22 cellular contexts compared by ENCODE assay signal in genomic region chr11:97622795-97623194, GRCh38.
DNase-seq lines count a peak whose midpoint lies in the region; ATAC-seq, FAIRE-seq and TF ChIP-seq lines count a peak whose summit lies in the region.
"Had no signal": no experiment of that assay in that cellular context is flagged by ENCODE, and none has a peak within 500 bp of the region (broad histone marks: within the 10 kb centered on the region; RNA-seq: fewer than 3 reads in every experiment).

No MANE protein-coding gene starts in this region.

- H3K9me3 ChIP-seq in astrocyte (ENCODE audit: insufficient read depth, low read depth, low read length) (no peaks in the 10 kb centered on the region), heart right ventricle (peaks cover 0 to 4% (median 0%) of the 10 kb centered on the region in 11 donors), BE2C (no peaks in the 10 kb centered on the region; the same call in 1 of the 2 replicates)
- H3K9me3 ChIP-seq: SJSA1 had no signal

- H3K36me3 Mint-ChIP-seq in HFFc6 (ENCODE audit: low read depth) (no peaks in the 10 kb centered on the region), astrocyte (ENCODE audit: low read depth, unreplicated experiment) (no peaks in the 10 kb centered on the region)
- H3K36me3 Mint-ChIP-seq: CD4-positive, CD25-positive, alpha-beta regulatory T cell had no signal

- H2AFZ ChIP-seq in astrocyte (ENCODE audit: low read depth, low read length), result no peak overlapping the region

- H3K27ac ChIP-seq in astrocyte (ENCODE audit: low read depth, low read length), result no peak overlapping the region
- no peak overlapping the region for H3K27ac ChIP-seq in heart right ventricle
- H3K27ac ChIP-seq: KMS-11, SJSA1 had no signal

- no peak for DNase-seq in HFFc6
- DNase-seq in NCI-H226, result peak; percentile 9
- DNase-seq in astrocyte (ENCODE audit: low read depth), result peak; percentile 2
- peak; percentile 7 for DNase-seq in epithelial cell of esophagus (ENCODE audit: low read depth)
- DNase-seq in heart right ventricle, result no peak
- no peak for DNase-seq in hypothalamus (lab: John Stamatoyannopoulos, UW)
- no peak for DNase-seq in BE2C
- no peak for DNase-seq in NCI-H2029 treated with DMSO at 0.1 percent for 48 hours (lab: John Stamatoyannopoulos, UW)
- DNase-seq: CD4-positive, CD25-positive, alpha-beta regulatory T cell; EL; H9; IMR-90; NCI-H1048; NCI-H1417 treated with DMSO at 0.1 percent for 48 hours; NCI-H187; NCI-H2107; NK-92 treated with Interleukin-12 subunit alpha and Interleukin-12 subunit beta, amount 100 ng/mL, for 24 hours had no signal

- no peak for ATAC-seq in heart right ventricle

- H3K27me3 ChIP-seq in astrocyte (ENCODE audit: insufficient read depth, low read length), result no peaks in the 10 kb centered on the region
- H3K27me3 ChIP-seq in heart right ventricle, result no peaks in the 10 kb centered on the region
- H3K27me3 ChIP-seq in BE2C, result no peaks in the 10 kb centered on the region
- H3K27me3 ChIP-seq: SJSA1 had no signal

- peaks cover 40% of the 10 kb centered on the region; the same call in 1 of the 2 replicates for H3K4me1 Mint-ChIP-seq in HFFc6 (ENCODE audit: low read depth)
- H3K4me1 Mint-ChIP-seq in astrocyte (ENCODE audit: low read depth, unreplicated experiment), result peaks cover 25% of the 10 kb centered on the region
- H3K4me1 Mint-ChIP-seq: B cell; CD4-positive, CD25-positive, alpha-beta regulatory T cell; H9 had no signal

- H3K9me3 Mint-ChIP-seq in HFFc6, result no peaks in the 10 kb centered on the region; the same call in 1 of the 2 replicates
- H3K9me3 Mint-ChIP-seq in astrocyte (ENCODE audit: unreplicated experiment), result no peaks in the 10 kb centered on the region
- H3K9me3 Mint-ChIP-seq: H9 had no signal

- 75 to 85% methylated on average over 2 of the region's 2 CpGs for WGBS in heart right ventricle, 2 donors

- H3K27me3 Mint-ChIP-seq in HFFc6 (ENCODE audit: insufficient read depth) (no peaks in the 10 kb centered on the region), astrocyte (ENCODE audit: low read depth, unreplicated experiment) (no peaks in the 10 kb centered on the region)
- H3K27me3 Mint-ChIP-seq: B cell; CD4-positive, CD25-positive, alpha-beta regulatory T cell had no signal

- FAIRE-seq in astrocyte (lab: Jason Lieb, UNC), result no peak
- FAIRE-seq: A204.1, RCC 7860 had no signal

- H3K36me3 ChIP-seq in astrocyte (ENCODE audit: insufficient read depth, low read length) (no peaks in the 10 kb centered on the region), heart right ventricle (no peaks in the 10 kb centered on the region), BE2C (no peaks in the 10 kb centered on the region)
- H3K36me3 ChIP-seq: SJSA1 had no signal

- no peaks in the 10 kb centered on the region for H3K79me2 ChIP-seq in astrocyte (ENCODE audit: insufficient read depth, low read length)

- peak overlapping the region; percentile 14; the same call in 1 of the 2 replicates for H3K4me3 Mint-ChIP-seq in HFFc6
- no peak overlapping the region for H3K4me3 Mint-ChIP-seq in astrocyte (ENCODE audit: unreplicated experiment)
- H3K4me3 Mint-ChIP-seq: B cell; CD4-positive, CD25-positive, alpha-beta regulatory T cell; H9 had no signal

- no peak overlapping the region for H3K4me3 ChIP-seq in astrocyte (ENCODE audit: insufficient read depth, low read depth, low read length)
- H3K4me3 ChIP-seq in epithelial cell of esophagus (ENCODE audit: low read length), result no peak overlapping the region
- H3K4me3 ChIP-seq in heart right ventricle, result no peak overlapping the region
- no peak overlapping the region for H3K4me3 ChIP-seq in BE2C (ENCODE audit: low read depth, low read length)
- H3K4me3 ChIP-seq: SJSA1 had no signal

- TF ChIP-seq CTCF in HFFc6 (IDR thresholded peaks at IDR 0.05), result no peak
- TF ChIP-seq CTCF in astrocyte (IDR thresholded peaks at IDR 0.05; ENCODE audit: insufficient read depth, low read depth, low read length), result no peak
- no peak for TF ChIP-seq CTCF in epithelial cell of esophagus (IDR thresholded peaks at IDR 0.05; ENCODE audit: insufficient read depth, low read depth, low read length, missing control alignments)
- TF ChIP-seq CTCF in heart right ventricle (IDR thresholded peaks at IDR 0.05), result no peak
- no peak for TF ChIP-seq CTCF in BE2C (IDR thresholded peaks at IDR 0.05; ENCODE audit: low read depth, low read length)

- H3K9ac ChIP-seq in astrocyte (ENCODE audit: low read length), result no peak overlapping the region
- H3K9ac ChIP-seq: KMS-11 had no signal

- intact Hi-C loops in heart right ventricle (cut with DNase I), result no loop called here

- H4K20me1 ChIP-seq in astrocyte (ENCODE audit: insufficient read depth, low read length), result no peaks in the 10 kb centered on the region

- H3K4me1 ChIP-seq in astrocyte (ENCODE audit: insufficient read depth, low read length), result no peaks in the 10 kb centered on the region
- no peaks in the 10 kb centered on the region for H3K4me1 ChIP-seq in heart right ventricle
- no peaks in the 10 kb centered on the region; the same call in 1 of the 2 replicates for H3K4me1 ChIP-seq in BE2C
- H3K4me1 ChIP-seq: SJSA1 had no signal

- H3K27ac Mint-ChIP-seq in HFFc6, result peak overlapping the region; percentile 28; the same call in 1 of the 2 replicates
- no peak overlapping the region for H3K27ac Mint-ChIP-seq in astrocyte (ENCODE audit: unreplicated experiment)
- H3K27ac Mint-ChIP-seq: B cell; CD4-positive, CD25-positive, alpha-beta regulatory T cell; H9 had no signal

- H3K4me2 ChIP-seq in astrocyte (ENCODE audit: low read length), result no peak overlapping the region
- H3K4me2 ChIP-seq: KMS-11 had no signal

Comparison
In these comparisons a context has a peak if more than half of its experiments do, and no peak if none do; other contexts are left out.
1. DNase-seq: peak in NCI-H226 (single experiment), astrocyte (single experiment) and epithelial cell of esophagus (single experiment); none in HFFc6 (single experiment), heart right ventricle (0 of 2), hypothalamus (0 of 51), BE2C (single experiment) and NCI-H2029 treated with DMSO at 0.1 percent for 48 hours (single experiment).